8 cellular contexts compared by ENCODE assay signal in genomic region chr12:48890657-48891418, GRCh38. TPM values are rescaled to one million over a fixed set of nuclear protein-coding genes. Genes with fewer than 3 reads are reported as not detected.
DNase-seq lines count a peak whose midpoint lies in the region; ATAC-seq and TF ChIP-seq lines count a peak whose summit lies in the region.

No MANE protein-coding gene starts in this region.

- TF ChIP-seq CTCF in lower leg skin (IDR thresholded peaks at IDR 0.05), result peak in 1 of 3 donors; percentile 51

- H3K4me1 Mint-ChIP-seq in dendritic cell treated with granulocyte-macrophage colony-stimulating factor and Interleukin-4, amounts not matched to agents 40 ng/mL and 50 ng/mL, for 4 days (ENCODE audit: low read depth), result peaks cover 5% of the 10 kb centered on the region

- DNase-seq in EH (ENCODE audit: low read depth) (peak; percentile 75), NCI-H526 treated with DMSO at 0.1 percent for 48 hours (lab: John Stamatoyannopoulos, UW) (peak; percentile 38), lower leg skin (ENCODE audit: low spot score in 2 of 2) (peak; percentile 60 to 95)
- peak; percentile 65 to 68 for DNase-seq in activated CD4-positive, alpha-beta T cell treated with anti-CD3 and anti-CD28 coated beads, Interleukin-2, amount 50 U/mL, for 4 hours
- DNase-seq in stimulated activated CD4-positive, alpha-beta T cell treated with anti-CD3 and anti-CD28 coated beads, Interleukin-4, amount 100 ng/mL, for 1 hour, result peak; percentile 76

- H3K4me3 Mint-ChIP-seq in dendritic cell treated with granulocyte-macrophage colony-stimulating factor and Interleukin-4, amounts not matched to agents 40 ng/mL and 50 ng/mL, for 4 days, result peak overlapping the region; percentile 11

- H3K27ac Mint-ChIP-seq in dendritic cell treated with granulocyte-macrophage colony-stimulating factor and Interleukin-4, amounts not matched to agents 40 ng/mL and 50 ng/mL, for 4 days, result no peak overlapping the region

- H3K27me3 Mint-ChIP-seq in dendritic cell treated with granulocyte-macrophage colony-stimulating factor and Interleukin-4, amounts not matched to agents 40 ng/mL and 50 ng/mL, for 4 days, result peaks cover 36% of the 10 kb centered on the region

- no peak overlapping the region for H3K4me3 ChIP-seq in lower leg skin (ENCODE audit: low read depth, poor library complexity, severe bottlenecking)

- ATAC-seq in HG03159 (IDR thresholded peaks at IDR 0.05; ENCODE audit: unreplicated experiment) (peak; percentile 73), HG02623 (IDR thresholded peaks at IDR 0.05; ENCODE audit: unreplicated experiment) (no peak)

- H3K36me3 Mint-ChIP-seq in dendritic cell treated with granulocyte-macrophage colony-stimulating factor and Interleukin-4, amounts not matched to agents 40 ng/mL and 50 ng/mL, for 4 days (ENCODE audit: low read depth), result no peaks in the 10 kb centered on the region

- no peaks in the 10 kb centered on the region for H3K9me3 Mint-ChIP-seq in dendritic cell treated with granulocyte-macrophage colony-stimulating factor and Interleukin-4, amounts not matched to agents 40 ng/mL and 50 ng/mL, for 4 days

- TF ChIP-seq POLR2A in lower leg skin (IDR thresholded peaks at IDR 0.05), result no peak

- intact Hi-C loops in dendritic cell treated with granulocyte-macrophage colony-stimulating factor and Interleukin-4, amounts not matched to agents 40 ng/mL and 50 ng/mL, for 4 days (cut with micrococcal nuclease), result loop anchor here (1.0 kb wide), 2 partner anchors 38 to 45 kb away; no protein-coding TSS in a partner anchor
- intact Hi-C loops in lower leg skin (cut with DNase I; ENCODE audit: low total_unique reads), result no loop called here

- WGBS in lower leg skin, 2 donors, result 4 to 5% methylated on average over 36 to 37 of the region's 37 CpGs

RNA-seq across cellular contexts. Expression of gene RND1, which starts 25.2 kb away (rescaled TPM):
- 1 to 10 TPM in 1 of 4 donors, under 1 TPM in 1, not detected in 2; 0.49 to 1.2 TPM for total RNA-seq in lower leg skin

RNA-seq across cellular contexts. Expression of gene FKBP11, which starts 34.5 kb away (rescaled TPM):
- 1 to 10 TPM; 4.3 to 8.7 (median 7.9) TPM for total RNA-seq in lower leg skin

RNA-seq across cellular contexts. Expression of gene DDX23, which starts 38.9 kb away (rescaled TPM):
- 10 to 100 TPM; 56.5 to 74.3 (median 66.9) TPM for total RNA-seq in lower leg skin
